11 cellular contexts compared by ENCODE assay signal in genomic region chr11:47532597-47533213, GRCh38. TPM values are rescaled to one million over a fixed set of nuclear protein-coding genes. Genes with fewer than 3 reads are reported as not detected.
DNase-seq lines count a peak whose midpoint lies in the region; ATAC-seq lines count a peak whose summit lies in the region.
"Had no signal": no experiment of that assay in that cellular context is flagged by ENCODE, and none has a peak within 500 bp of the region (broad histone marks: within the 10 kb centered on the region; RNA-seq: fewer than 3 reads in every experiment).

No MANE protein-coding gene starts in this region.

- H3K36me3 Mint-ChIP-seq in activated naive CD4-positive, alpha-beta T cell treated with anti-CD3 and anti-CD28 coated beads, Interleukin-2, amount 50 U/mL, for 72 hours, result no peaks in the 10 kb centered on the region
- peaks cover 7% of the 10 kb centered on the region for H3K36me3 Mint-ChIP-seq in activated naive CD4-positive, alpha-beta T cell treated with anti-CD3 and anti-CD28 coated beads, Interleukin-2, amount 10 ng/mL, durations not matched to agents 7 days and 5 days

- no peak for ATAC-seq in activated naive CD4-positive, alpha-beta T cell treated with anti-CD3 and anti-CD28 coated beads, Interleukin-2, amount 50 U/mL, for 72 hours
- no peak for ATAC-seq in GM19452 (IDR thresholded peaks at IDR 0.05; ENCODE audit: unreplicated experiment)

- DNase-seq in activated naive CD4-positive, alpha-beta T cell treated with anti-CD3 and anti-CD28 coated beads, Interleukin-2, amount 50 U/mL, for 72 hours (ENCODE audit: low spot score in 2 of 2), result no peak
- DNase-seq in activated naive CD4-positive, alpha-beta T cell treated with anti-CD3 and anti-CD28 coated beads, Interleukin-2, amount 10 ng/mL, durations not matched to agents 7 days and 5 days, result no peak
- DNase-seq in medulla oblongata (ENCODE audit: extremely low spot score), result peak; percentile 13
- no peak for DNase-seq in hepatic stellate cell (ENCODE audit: low spot score)
- no peak for DNase-seq in SKM-1 treated with dmso at 0.1 percent for 144 hours (lab: John Stamatoyannopoulos, UW; ENCODE audit: unreplicated experiment)
- DNase-seq: KG1, NCI-H2171 treated with DMSO at 0.1 percent for 48 hours had no signal

- CTCF ChIA-PET in activated naive CD4-positive, alpha-beta T cell treated with anti-CD3 and anti-CD28 coated beads, Interleukin-2, amount 10 ng/mL, durations not matched to agents 7 days and 5 days (lab: Charles Lee), result no interaction called here

- no peaks in the 10 kb centered on the region for H3K27me3 Mint-ChIP-seq in activated naive CD4-positive, alpha-beta T cell treated with anti-CD3 and anti-CD28 coated beads, Interleukin-2, amount 10 ng/mL, durations not matched to agents 7 days and 5 days

- no peak overlapping the region for H3K4me3 Mint-ChIP-seq in activated naive CD4-positive, alpha-beta T cell treated with anti-CD3 and anti-CD28 coated beads, Interleukin-2, amount 10 ng/mL, durations not matched to agents 7 days and 5 days

- peaks cover 9% of the 10 kb centered on the region for H3K4me1 Mint-ChIP-seq in activated naive CD4-positive, alpha-beta T cell treated with anti-CD3 and anti-CD28 coated beads, Interleukin-2, amount 10 ng/mL, durations not matched to agents 7 days and 5 days

- H3K27ac ChIP-seq in angular gyrus (ENCODE audit: low read depth, low read length), result peak overlapping the region; percentile 56
- peak overlapping the region; percentile 56 for H3K27ac ChIP-seq in temporal lobe (ENCODE audit: low read depth, low read length)

- peak overlapping the region; percentile 42 to 77 for H3K27ac Mint-ChIP-seq in activated naive CD4-positive, alpha-beta T cell treated with anti-CD3 and anti-CD28 coated beads, Interleukin-2, amount 50 U/mL, for 72 hours
- no peak overlapping the region for H3K27ac Mint-ChIP-seq in activated naive CD4-positive, alpha-beta T cell treated with anti-CD3 and anti-CD28 coated beads, Interleukin-2, amount 10 ng/mL, durations not matched to agents 7 days and 5 days

- no peaks in the 10 kb centered on the region for H3K9me3 Mint-ChIP-seq in activated naive CD4-positive, alpha-beta T cell treated with anti-CD3 and anti-CD28 coated beads, Interleukin-2, amount 50 U/mL, for 72 hours
- no peaks in the 10 kb centered on the region for H3K9me3 Mint-ChIP-seq in activated naive CD4-positive, alpha-beta T cell treated with anti-CD3 and anti-CD28 coated beads, Interleukin-2, amount 10 ng/mL, durations not matched to agents 7 days and 5 days

RNA-seq across cellular contexts. Expression of gene CELF1, which starts 20.2 kb away (rescaled TPM):
- total RNA-seq in activated naive CD4-positive, alpha-beta T cell treated with anti-CD3 and anti-CD28 coated beads, Interleukin-2, amount 50 U/mL, for 72 hours, result 100 to 1,000 TPM; 105 to 128 TPM
- 175 TPM for total RNA-seq in temporal lobe

RNA-seq across cellular contexts. Expression of gene PTPMT1, which starts 32.7 kb away (rescaled TPM):
- total RNA-seq in activated naive CD4-positive, alpha-beta T cell treated with anti-CD3 and anti-CD28 coated beads, Interleukin-2, amount 50 U/mL, for 72 hours, result 10 to 100 TPM; 20.4 to 37.5 TPM
- total RNA-seq in temporal lobe, result 16.2 TPM

RNA-seq across cellular contexts. Expression of gene KBTBD4, which starts 46.1 kb away (rescaled TPM):
- total RNA-seq in activated naive CD4-positive, alpha-beta T cell treated with anti-CD3 and anti-CD28 coated beads, Interleukin-2, amount 50 U/mL, for 72 hours, result 10 to 100 TPM; 22.1 to 25.4 TPM
- 24.6 TPM for total RNA-seq in temporal lobe

RNA-seq across cellular contexts. Expression of gene NDUFS3, which starts 46.2 kb away (rescaled TPM):
- 100 to 1,000 TPM; 128 to 158 TPM for total RNA-seq in activated naive CD4-positive, alpha-beta T cell treated with anti-CD3 and anti-CD28 coated beads, Interleukin-2, amount 50 U/mL, for 72 hours
- 42.3 TPM for total RNA-seq in temporal lobe

RNA-seq across cellular contexts. Expression of gene FAM180B, which starts 53.8 kb away (rescaled TPM):
- total RNA-seq in activated naive CD4-positive, alpha-beta T cell treated with anti-CD3 and anti-CD28 coated beads, Interleukin-2, amount 50 U/mL, for 72 hours, result under 1 TPM in 1 of 2 donors, not detected in 1; 0.18 TPM
- 0.25 TPM for total RNA-seq in temporal lobe
- total RNA-seq: mononuclear cell had no signal
